ENCODE assay signal across 21 cellular contexts in genomic region chr7:23907012-23907411, GRCh38.
DNase-seq lines count a peak whose midpoint lies in the region; ATAC-seq, FAIRE-seq and TF ChIP-seq lines count a peak whose summit lies in the region.
"Had no signal": no experiment of that assay in that cellular context is flagged by ENCODE, and none has a peak within 500 bp of the region (broad histone marks: within the 10 kb centered on the region; RNA-seq: fewer than 3 reads in every experiment).

No MANE protein-coding gene starts in this region.

- H3K27ac Mint-ChIP-seq in activated CD4-positive, alpha-beta T cell treated with anti-CD3 and anti-CD28 coated beads, Interleukin-2, amount 10 ng/mL, durations not matched to agents 7 days and 5 days, result no peak overlapping the region
- H3K27ac Mint-ChIP-seq: CD4-positive, CD25-positive, alpha-beta regulatory T cell had no signal

- no peaks in the 10 kb centered on the region for H3K36me3 Mint-ChIP-seq in activated CD4-positive, alpha-beta T cell treated with anti-CD3 and anti-CD28 coated beads, Interleukin-2, amount 10 ng/mL, durations not matched to agents 7 days and 5 days (ENCODE audit: low read depth)
- H3K36me3 Mint-ChIP-seq: CD4-positive, CD25-positive, alpha-beta regulatory T cell had no signal

- H3K9me3 ChIP-seq in osteoblast (ENCODE audit: low read depth, low read length), result no peaks in the 10 kb centered on the region
- H3K9me3 ChIP-seq in right cardiac atrium (ENCODE audit: control insufficient read depth, low read length), result no peaks in the 10 kb centered on the region
- H3K9me3 ChIP-seq: SJSA1 had no signal

- H3K4me1 ChIP-seq in osteoblast (ENCODE audit: insufficient read depth, low read length), result no peaks in the 10 kb centered on the region
- no peaks in the 10 kb centered on the region for H3K4me1 ChIP-seq in right cardiac atrium (ENCODE audit: control insufficient read depth, insufficient read depth, low read length)
- H3K4me1 ChIP-seq: SJSA1 had no signal

- H3K27me3 ChIP-seq in bronchial epithelial cell (ENCODE audit: control insufficient read depth, insufficient read depth, low read length) (no peaks in the 10 kb centered on the region), osteoblast (ENCODE audit: insufficient read depth, low read length) (no peaks in the 10 kb centered on the region), right cardiac atrium (ENCODE audit: control insufficient read depth, insufficient read depth) (no peaks in the 10 kb centered on the region)
- H3K27me3 ChIP-seq: SJSA1 had no signal

- POLR2A ChIA-PET in activated CD4-positive, alpha-beta T cell treated with anti-CD3 and anti-CD28 coated beads, Interleukin-2, amount 10 ng/mL, durations not matched to agents 7 days and 5 days (lab: Charles Lee), result no interaction called here

- DNase-seq in HS-27A (ENCODE audit: low read depth) (peak; percentile 12), RKO (ENCODE audit: low spot score) (peak; percentile 54), bronchial epithelial cell (ENCODE audit: low read depth) (peak; percentile 88), osteoblast (ENCODE audit: insufficient read length, low spot score, missing footprints) (peak; percentile 63), right cardiac atrium (no peak)
- DNase-seq in activated CD4-positive, alpha-beta T cell treated with anti-CD3 and anti-CD28 coated beads, Interleukin-2, amount 10 ng/mL, durations not matched to agents 7 days and 5 days, result no peak
- DNase-seq: ACHN; CD4-positive, CD25-positive, alpha-beta regulatory T cell; GDM1; GM23248; MM.1S; NCI-H187 treated with DMSO at 0.1 percent for 48 hours; NCI-H2171; NCI-H510A; RPMI8226 had no signal

- no peak for FAIRE-seq in bronchial epithelial cell (lab: Jason Lieb, UNC)
- FAIRE-seq: GM12892, GM19239 had no signal

- no peaks in the 10 kb centered on the region for H4K20me1 ChIP-seq in osteoblast (ENCODE audit: insufficient read depth, low read length)

- intact Hi-C loops in right cardiac atrium (cut with DNase I), result no loop called here

- no peak for ATAC-seq in right cardiac atrium
- ATAC-seq in GM21367 (IDR thresholded peaks at IDR 0.05; ENCODE audit: unreplicated experiment), result no peak
- ATAC-seq: HCT116 had no signal

- H3K4me2 ChIP-seq in osteoblast (ENCODE audit: insufficient read depth, low read length), result no peak overlapping the region
- H3K4me2 ChIP-seq: KMS-11 had no signal

- H3K27me3 Mint-ChIP-seq in activated CD4-positive, alpha-beta T cell treated with anti-CD3 and anti-CD28 coated beads, Interleukin-2, amount 10 ng/mL, durations not matched to agents 7 days and 5 days, result peaks cover 7% of the 10 kb centered on the region

- no peak overlapping the region for H3K27ac ChIP-seq in osteoblast (ENCODE audit: low read depth, low read length)
- no peak overlapping the region for H3K27ac ChIP-seq in right cardiac atrium (ENCODE audit: low read length)
- H3K27ac ChIP-seq: GM23248, KMS-11, SJSA1 had no signal

- H3K79me2 ChIP-seq in osteoblast (ENCODE audit: insufficient read depth, low read length), result no peaks in the 10 kb centered on the region

- CTCF ChIA-PET in activated CD4-positive, alpha-beta T cell treated with anti-CD3 and anti-CD28 coated beads, Interleukin-2, amount 10 ng/mL, durations not matched to agents 7 days and 5 days (lab: Charles Lee), result no interaction called here

- 33% methylated on average over 2 of the region's 2 CpGs for WGBS in right cardiac atrium

- H3K4me3 ChIP-seq in bronchial epithelial cell (ENCODE audit: low read depth, low read length) (no peak overlapping the region), osteoblast (ENCODE audit: insufficient read depth, low read length) (no peak overlapping the region), right cardiac atrium (ENCODE audit: low read length) (no peak overlapping the region)
- H3K4me3 ChIP-seq: GM23248, SJSA1 had no signal

- TF ChIP-seq CTCF in bronchial epithelial cell (IDR thresholded peaks at IDR 0.05; ENCODE audit: insufficient read depth, low read length, severe bottlenecking) (no peak), osteoblast (IDR thresholded peaks at IDR 0.05; ENCODE audit: extremely low read depth, low read depth, low read length) (no peak)

- H3K36me3 ChIP-seq in bronchial epithelial cell (ENCODE audit: control insufficient read depth, insufficient read depth, low read length) (no peaks in the 10 kb centered on the region), osteoblast (ENCODE audit: insufficient read depth, low read length) (no peaks in the 10 kb centered on the region)
- H3K36me3 ChIP-seq: SJSA1 had no signal

- H3K4me3 Mint-ChIP-seq in activated CD4-positive, alpha-beta T cell treated with anti-CD3 and anti-CD28 coated beads, Interleukin-2, amount 10 ng/mL, durations not matched to agents 7 days and 5 days, result no peak overlapping the region
- H3K4me3 Mint-ChIP-seq: CD4-positive, CD25-positive, alpha-beta regulatory T cell had no signal

- no peak overlapping the region for H2AFZ ChIP-seq in osteoblast (ENCODE audit: low read length)
- H2AFZ ChIP-seq: GM23248 had no signal

- H3K4me1 Mint-ChIP-seq in activated CD4-positive, alpha-beta T cell treated with anti-CD3 and anti-CD28 coated beads, Interleukin-2, amount 10 ng/mL, durations not matched to agents 7 days and 5 days, result no peaks in the 10 kb centered on the region
- H3K4me1 Mint-ChIP-seq: CD4-positive, CD25-positive, alpha-beta regulatory T cell had no signal

- H3K9me3 Mint-ChIP-seq in activated CD4-positive, alpha-beta T cell treated with anti-CD3 and anti-CD28 coated beads, Interleukin-2, amount 10 ng/mL, durations not matched to agents 7 days and 5 days, result no peaks in the 10 kb centered on the region

Comparison
In these comparisons a context has a peak if more than half of its experiments do, and no peak if none do; other contexts are left out.
1. DNase-seq: peak in HS-27A (single experiment), RKO (single experiment), bronchial epithelial cell (single experiment) and osteoblast (single experiment); none in right cardiac atrium (0 of 3) and activated CD4-positive, alpha-beta T cell treated with anti-CD3 and anti-CD28 coated beads, Interleukin-2, amount 10 ng/mL, durations not matched to agents 7 days and 5 days (single experiment).